ENCODE assay signal across 1 cellular context in genomic region chr7:116527521-116527920, GRCh38.
TF ChIP-seq lines count a peak whose summit lies in the region.

No MANE protein-coding gene starts in this region.

TF ChIP-seq in IMR-90, 13 proteins besides CTCF, POLR2A, EP300 and RAD21:
- no peak for TF ChIP-seq RFX5 (IDR thresholded peaks at IDR 0.05; ENCODE audit: low read depth, low read length)
- TF ChIP-seq RCOR1 (IDR thresholded peaks at IDR 0.05; ENCODE audit: insufficient replicate concordance, low read length), result no peak
- TF ChIP-seq USF2 (IDR thresholded peaks at IDR 0.05; ENCODE audit: low read depth, low read length), result no peak
- TF ChIP-seq CHD1 (IDR thresholded peaks at IDR 0.05; ENCODE audit: low read depth, low read length), result no peak
- no peak for TF ChIP-seq NFE2L2 (IDR thresholded peaks at IDR 0.05; ENCODE audit: low read depth, low read length)
- TF ChIP-seq MXI1 (IDR thresholded peaks at IDR 0.05; ENCODE audit: borderline replicate concordance, low read depth, low read length), result no peak
- TF ChIP-seq CEBPB (IDR thresholded peaks at IDR 0.05; ENCODE audit: low read depth, low read length), result no peak
- no peak for TF ChIP-seq MAZ (IDR thresholded peaks at IDR 0.05; ENCODE audit: borderline replicate concordance, low read depth, low read length)
- TF ChIP-seq MAFK (IDR thresholded peaks at IDR 0.05; ENCODE audit: low read depth, low read length), result no peak
- TF ChIP-seq SMC3 (IDR thresholded peaks at IDR 0.05; ENCODE audit: low read depth, low read length), result no peak
